Comparison of ENCODE assay signal across 21 cellular contexts in the genomic region with DNA sequence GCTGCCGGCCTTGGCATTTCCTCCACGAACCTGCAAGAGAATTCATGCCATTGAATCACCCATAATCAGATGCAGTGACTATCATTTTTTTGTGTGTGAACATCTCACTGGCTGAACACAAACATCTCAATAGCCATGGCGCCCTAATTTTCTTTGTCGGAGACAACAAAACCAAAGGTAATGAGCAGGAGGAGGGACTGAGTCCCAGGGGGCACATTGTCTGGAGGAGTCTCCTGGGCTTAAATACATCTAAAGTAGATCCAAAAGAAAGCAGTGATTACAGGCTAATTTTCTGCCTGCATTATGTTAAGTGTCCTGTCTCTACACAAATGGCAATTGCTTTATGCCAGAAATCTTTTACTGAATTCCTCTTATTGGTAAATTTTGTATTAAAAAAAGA.
"Had no signal": no experiment of that assay in that cellular context is flagged by ENCODE, and none has a peak within 500 bp of the region (broad histone marks: within the 10 kb centered on the region; RNA-seq: fewer than 3 reads in every experiment).

No MANE protein-coding gene starts in this region.

- H3K27ac ChIP-seq: lower lobe of right lung, parathyroid adenoma, right lobe of liver, thoracic aorta, tibial nerve, upper lobe of left lung had no signal

- H3K4me3 ChIP-seq: lower lobe of right lung, right lobe of liver, thoracic aorta, tibial nerve, upper lobe of left lung had no signal

- H3K4me1 Mint-ChIP-seq: memory B cell; natural killer cell; stimulated activated naive B cell treated with anti-CD40 and anti-IgM and Interleukin-4, amounts not matched to agents 10 μg/mL and 1 μg/mL and 100 μg/mL, for 72 hours had no signal

- FAIRE-seq: frontal cortex, keratinocyte, small intestine, urothelium cell line had no signal

- H3K36me3 ChIP-seq: lower lobe of right lung, right lobe of liver, thoracic aorta, tibial nerve, upper lobe of left lung had no signal

- H3K27me3 ChIP-seq: right lobe of liver, tibial nerve, upper lobe of left lung had no signal

- ATAC-seq: left ventricle myocardium superior; lower lobe of right lung; natural killer cell; right lobe of liver; stimulated activated naive B cell treated with anti-CD40 and anti-IgM and Interleukin-4, amounts not matched to agents 10 μg/mL and 1 μg/mL and 100 μg/mL, for 72 hours had no signal

- H3K4me1 ChIP-seq: lower lobe of right lung, upper lobe of left lung had no signal

- H3K79me2 ChIP-seq: parathyroid adenoma had no signal

- H3K27ac Mint-ChIP-seq: memory B cell; natural killer cell; progenitor cell of endocrine pancreas; stimulated activated naive B cell treated with anti-CD40 and anti-IgM and Interleukin-4, amounts not matched to agents 10 μg/mL and 1 μg/mL and 100 μg/mL, for 72 hours; stimulated activated naive CD8-positive, alpha-beta T cell treated with anti-CD3 and anti-CD28 coated beads, Interleukin-15, Interleukin-2, amounts not matched to agents 100 ng/mL and 50 ng/mL, for 24 hours had no signal

- DNase-seq: cortex of kidney; effector CD4-positive, alpha-beta T cell; head of caudate nucleus; left ventricle myocardium superior; lower lobe of right lung; natural killer cell; right lobe of liver; small intestine; stimulated activated CD4-positive, alpha-beta T cell treated with anti-CD3 and anti-CD28 coated beads, Interleukin-15, amount 100 ng/mL, for 24 hours; stimulated activated CD4-positive, alpha-beta T cell treated with anti-CD3 and anti-CD28 coated beads, Interleukin-2, amount 100 ng/mL, for 48 hours; stimulated activated naive B cell treated with anti-CD40 and anti-IgM and Interleukin-4, amounts not matched to agents 10 μg/mL and 1 μg/mL and 100 μg/mL, for 72 hours; upper lobe of left lung had no signal

- H3K4me3 Mint-ChIP-seq: memory B cell; natural killer cell; stimulated activated naive B cell treated with anti-CD40 and anti-IgM and Interleukin-4, amounts not matched to agents 10 μg/mL and 1 μg/mL and 100 μg/mL, for 72 hours; stimulated activated naive CD8-positive, alpha-beta T cell treated with anti-CD3 and anti-CD28 coated beads, Interleukin-15, Interleukin-2, amounts not matched to agents 100 ng/mL and 50 ng/mL, for 24 hours had no signal

- H3K27me3 Mint-ChIP-seq: stimulated activated naive B cell treated with anti-CD40 and anti-IgM and Interleukin-4, amounts not matched to agents 10 μg/mL and 1 μg/mL and 100 μg/mL, for 72 hours; stimulated activated naive CD8-positive, alpha-beta T cell treated with anti-CD3 and anti-CD28 coated beads, Interleukin-15, Interleukin-2, amounts not matched to agents 100 ng/mL and 50 ng/mL, for 24 hours had no signal

- H2AFZ ChIP-seq: parathyroid adenoma had no signal

- H3K36me3 Mint-ChIP-seq: memory B cell; natural killer cell; stimulated activated naive B cell treated with anti-CD40 and anti-IgM and Interleukin-4, amounts not matched to agents 10 μg/mL and 1 μg/mL and 100 μg/mL, for 72 hours had no signal
